18 cellular contexts compared by ENCODE assay signal in the genomic region with DNA sequence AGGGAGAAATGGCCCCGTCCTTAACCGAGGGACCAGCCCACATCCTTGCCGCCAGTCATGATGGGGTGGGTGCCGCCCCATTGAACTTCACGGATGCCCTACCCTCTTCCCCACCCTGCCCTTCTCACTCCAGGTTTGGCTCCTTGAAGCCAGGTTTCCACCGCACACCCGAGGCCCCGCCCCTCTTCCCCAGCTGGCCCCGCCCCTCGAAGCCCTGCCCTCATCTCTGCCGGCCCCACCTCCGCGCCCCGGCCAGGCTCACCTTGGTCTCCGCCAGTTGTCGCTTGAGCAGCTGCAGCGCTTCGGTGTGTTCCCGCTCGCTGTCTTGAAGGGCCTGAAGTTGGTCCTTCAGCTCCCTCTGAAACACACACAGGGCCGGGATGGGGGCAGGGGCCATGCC.
"Had no signal": no experiment of that assay in that cellular context is flagged by ENCODE, and none has a peak within 500 bp of the region (broad histone marks: within the 10 kb centered on the region; RNA-seq: fewer than 3 reads in every experiment).

No MANE protein-coding gene starts in this region.

- ATAC-seq: activated naive CD4-positive, alpha-beta T cell treated with anti-CD3 and anti-CD28 coated beads, Interleukin-2, amount 50 U/mL, for 72 hours; left cardiac atrium had no signal

- H3K27me3 ChIP-seq: cardiac muscle cell, colonic mucosa, esophagus squamous epithelium, right atrium auricular region, tibial nerve, vagina had no signal

- H3K27me3 Mint-ChIP-seq: naive B cell had no signal

- H3K27ac Mint-ChIP-seq: progenitor cell of endocrine pancreas had no signal

- H3K27ac ChIP-seq: cardiac muscle cell, colonic mucosa, esophagus squamous epithelium, right atrium auricular region, vagina had no signal

- H3K36me3 ChIP-seq: cardiac muscle cell, colonic mucosa, right atrium auricular region had no signal

- H3K4me3 ChIP-seq: cardiac muscle cell, colonic mucosa, esophagus squamous epithelium, lung, right atrium auricular region, tibial nerve, vagina had no signal

- H3K36me3 Mint-ChIP-seq: activated naive CD4-positive, alpha-beta T cell treated with anti-CD3 and anti-CD28 coated beads, Interleukin-2, amount 50 U/mL, for 72 hours had no signal

- H3K9me3 ChIP-seq: colonic mucosa, esophagus squamous epithelium, right atrium auricular region, tibial nerve, vagina had no signal

- DNase-seq: activated CD4-positive, alpha-beta T cell treated with anti-CD3 and anti-CD28 coated beads for 1 hour; activated CD4-positive, alpha-beta T cell treated with anti-CD3 and anti-CD28 coated beads, Interleukin-2, amount 50 U/mL, for 4 hours; activated effector memory CD4-positive, alpha-beta T cell treated with Interleukin-2 at 50 U/mL for 16 hours; colonic mucosa; esophagus squamous epithelium; left cardiac atrium; naive B cell; stimulated activated CD4-positive, alpha-beta T cell treated with anti-CD3 and anti-CD28 coated beads, Interleukin-2, amount 100 ng/mL, for 48 hours; stimulated activated naive CD4-positive, alpha-beta T cell; T-helper 1 cell; T1000 had no signal

- H3K9me3 Mint-ChIP-seq: activated naive CD4-positive, alpha-beta T cell treated with anti-CD3 and anti-CD28 coated beads, Interleukin-2, amount 50 U/mL, for 72 hours had no signal

- H3K4me1 ChIP-seq: colonic mucosa, vagina had no signal
